In genomic region chr7:134454277-134454676, GRCh38 we compare ENCODE assay signal across 11 cellular contexts. TPM values are rescaled to one million over a fixed set of nuclear protein-coding genes. Genes with fewer than 3 reads are reported as not detected.
DNase-seq lines count a peak whose midpoint lies in the region; ATAC-seq and TF ChIP-seq lines count a peak whose summit lies in the region.
"Had no signal": no experiment of that assay in that cellular context is flagged by ENCODE, and none has a peak within 500 bp of the region (broad histone marks: within the 10 kb centered on the region; RNA-seq: fewer than 3 reads in every experiment).

No MANE protein-coding gene starts in this region.

- peak overlapping the region; percentile 72 for H3K4me2 ChIP-seq in Loucy (ENCODE audit: low read depth, low read length, poor library complexity, severe bottlenecking)

- peak overlapping the region; percentile 34 to 82 (median 79) for H3K27ac Mint-ChIP-seq in CD4-positive, CD25-positive, alpha-beta regulatory T cell
- peak overlapping the region in 2 of 3 experiments; percentile 48 to 98 for H3K27ac Mint-ChIP-seq in nephron

- no peak for ATAC-seq in CD4-positive, CD25-positive, alpha-beta regulatory T cell (ENCODE audit: low read depth in 2 of 2)

- H3K79me2 ChIP-seq in Loucy (ENCODE audit: insufficient read depth, low read length) = peaks cover 31% of the 10 kb centered on the region

- no peaks in the 10 kb centered on the region for H3K27me3 Mint-ChIP-seq in CD4-positive, CD25-positive, alpha-beta regulatory T cell
- H3K27me3 Mint-ChIP-seq in nephron (ENCODE audit: low read depth) = no peaks in the 10 kb centered on the region

- no peak for TF ChIP-seq POLR2A in breast epithelium (IDR thresholded peaks at IDR 0.05)

- H2AFZ ChIP-seq in Loucy (ENCODE audit: low read length) = peak overlapping the region; percentile 62; the same call in 1 of the 2 replicates

- peak in 2 of 3 donors; percentile 15 to 57 for DNase-seq in CD4-positive, CD25-positive, alpha-beta regulatory T cell
- DNase-seq in breast epithelium (ENCODE audit: low spot score in 2 of 2) = no peak
- no peak for DNase-seq in NCI-H526 treated with DMSO at 0.1 percent for 48 hours (lab: John Stamatoyannopoulos, UW)
- DNase-seq in NCI-H2171 (lab: John Stamatoyannopoulos, UW) = no peak
- no peak for DNase-seq in SHP77 (lab: John Stamatoyannopoulos, UW)
- DNase-seq in DMS 273 (lab: John Stamatoyannopoulos, UW; ENCODE audit: unreplicated experiment) = no peak
- DNase-seq: GDM1, kidney glomerular epithelial cell, NCI-H446 had no signal

- H3K9me3 ChIP-seq in CD4-positive, CD25-positive, alpha-beta regulatory T cell (ENCODE audit: control insufficient read depth in 2 of 2, low read length in 2 of 2) = no peaks in the 10 kb centered on the region
- H3K9me3 ChIP-seq in Loucy (ENCODE audit: insufficient read depth, low read depth, low read length) = no peaks in the 10 kb centered on the region
- H3K9me3 ChIP-seq in breast epithelium = no peaks in the 10 kb centered on the region

- H3K4me3 ChIP-seq in CD4-positive, CD25-positive, alpha-beta regulatory T cell (ENCODE audit: low read depth, low read length) = peak overlapping the region; percentile 27
- H3K4me3 ChIP-seq in Loucy (ENCODE audit: low read length, poor library complexity, severe bottlenecking) (peak overlapping the region; percentile 66), breast epithelium (no peak overlapping the region)

- H3K4me3 Mint-ChIP-seq in CD4-positive, CD25-positive, alpha-beta regulatory T cell = peak overlapping the region; percentile 16 to 73 (median 58)
- H3K4me3 Mint-ChIP-seq in nephron = peak overlapping the region in 2 of 3 experiments; percentile 0 to 1

- H3K9me3 Mint-ChIP-seq in CD4-positive, CD25-positive, alpha-beta regulatory T cell = no peaks in the 10 kb centered on the region
- H3K9me3 Mint-ChIP-seq in nephron = no peaks in the 10 kb centered on the region

- intact Hi-C loops in breast epithelium (cut with DNase I; ENCODE audit: low total_unique reads) = loop anchor here (1.0 kb wide), 1 partner anchor 19 kb away; no protein-coding TSS in a partner anchor

- no peaks in the 10 kb centered on the region for H3K9me2 ChIP-seq in Loucy (replicated peaks; ENCODE audit: low read depth, low read length)

- no peak overlapping the region for H3K27ac ChIP-seq in CD4-positive, CD25-positive, alpha-beta regulatory T cell (ENCODE audit: insufficient read depth, low read length, poor library complexity, severe bottlenecking)
- peak overlapping the region; percentile 5 to 58 for H3K27ac ChIP-seq in breast epithelium

- H3K36me3 ChIP-seq in CD4-positive, CD25-positive, alpha-beta regulatory T cell (ENCODE audit: control insufficient read depth, insufficient read depth, low read length) = peaks cover 17% of the 10 kb centered on the region
- peaks cover 20% of the 10 kb centered on the region; the same call in 1 of the 2 replicates for H3K36me3 ChIP-seq in Loucy (ENCODE audit: insufficient read depth, low read length)
- no peaks in the 10 kb centered on the region for H3K36me3 ChIP-seq in breast epithelium

- TF ChIP-seq CTCF in Loucy (conservative IDR thresholded peaks at IDR 0.05; ENCODE audit: low read length) (no peak), breast epithelium (IDR thresholded peaks at IDR 0.05) (no peak), nephron (IDR thresholded peaks at IDR 0.05; ENCODE audit: unreplicated experiment in 3 of 3) (no peak)

- peaks cover 17 to 55% (median 44%) of the 10 kb centered on the region in 4 donors for H3K4me1 Mint-ChIP-seq in CD4-positive, CD25-positive, alpha-beta regulatory T cell
- H3K4me1 Mint-ChIP-seq in nephron = peaks cover 68% of the 10 kb centered on the region

- H3K9ac ChIP-seq in Loucy (ENCODE audit: low read depth, low read length, poor library complexity, severe bottlenecking) = no peak overlapping the region

- no peaks in the 10 kb centered on the region for H3F3A ChIP-seq in Loucy (ENCODE audit: low read depth)

- peaks cover 15% of the 10 kb centered on the region for H4K20me1 ChIP-seq in Loucy (ENCODE audit: insufficient read depth, low read length, poor library complexity, severe bottlenecking)

- peaks cover 31% of the 10 kb centered on the region for H3K36me3 Mint-ChIP-seq in CD4-positive, CD25-positive, alpha-beta regulatory T cell
- H3K36me3 Mint-ChIP-seq in nephron (ENCODE audit: low read depth) = peaks cover 31% of the 10 kb centered on the region

- peaks cover 30% of the 10 kb centered on the region for H3K4me1 ChIP-seq in CD4-positive, CD25-positive, alpha-beta regulatory T cell (ENCODE audit: control insufficient read depth, insufficient read depth, low read length, poor library complexity, severe bottlenecking)
- peaks cover 27% of the 10 kb centered on the region for H3K4me1 ChIP-seq in Loucy (ENCODE audit: insufficient read depth, low read length, poor library complexity, severe bottlenecking)
- H3K4me1 ChIP-seq in breast epithelium = no peaks in the 10 kb centered on the region

- no peaks in the 10 kb centered on the region for H3K27me3 ChIP-seq in CD4-positive, CD25-positive, alpha-beta regulatory T cell (ENCODE audit: control insufficient read depth, insufficient read depth, low read length)
- H3K27me3 ChIP-seq in Loucy (ENCODE audit: insufficient read depth, low read length, poor library complexity, severe bottlenecking) (no peaks in the 10 kb centered on the region), breast epithelium (no peaks in the 10 kb centered on the region)

RNA-seq across cellular contexts. Expression of gene AKR1B1, which starts 4.6 kb away (rescaled TPM):
- total RNA-seq in CD4-positive, CD25-positive, alpha-beta regulatory T cell = 44.6 TPM
- polyA plus RNA-seq in CD4-positive, CD25-positive, alpha-beta regulatory T cell = 100 to 1,000 TPM; 113 to 137 (median 115) TPM
- total RNA-seq in breast epithelium = 100 to 1,000 TPM in 1 of 3 donors, 10 to 100 TPM in 2; 55.0 to 200 (median 57.4) TPM

Comparison
In these comparisons a context has a peak if more than half of its experiments do, and no peak if none do; other contexts are left out.
1. DNase-seq: peak in CD4-positive, CD25-positive, alpha-beta regulatory T cell (2 of 3); none in breast epithelium (0 of 2), NCI-H526 treated with DMSO at 0.1 percent for 48 hours (single experiment), NCI-H2171 (single experiment), SHP77 (0 of 2) and DMS 273 (single experiment).
2. H3K4me3 ChIP-seq: peak in CD4-positive, CD25-positive, alpha-beta regulatory T cell (single experiment) and Loucy (single experiment); none in breast epithelium (0 of 3).